In the genomic region with DNA sequence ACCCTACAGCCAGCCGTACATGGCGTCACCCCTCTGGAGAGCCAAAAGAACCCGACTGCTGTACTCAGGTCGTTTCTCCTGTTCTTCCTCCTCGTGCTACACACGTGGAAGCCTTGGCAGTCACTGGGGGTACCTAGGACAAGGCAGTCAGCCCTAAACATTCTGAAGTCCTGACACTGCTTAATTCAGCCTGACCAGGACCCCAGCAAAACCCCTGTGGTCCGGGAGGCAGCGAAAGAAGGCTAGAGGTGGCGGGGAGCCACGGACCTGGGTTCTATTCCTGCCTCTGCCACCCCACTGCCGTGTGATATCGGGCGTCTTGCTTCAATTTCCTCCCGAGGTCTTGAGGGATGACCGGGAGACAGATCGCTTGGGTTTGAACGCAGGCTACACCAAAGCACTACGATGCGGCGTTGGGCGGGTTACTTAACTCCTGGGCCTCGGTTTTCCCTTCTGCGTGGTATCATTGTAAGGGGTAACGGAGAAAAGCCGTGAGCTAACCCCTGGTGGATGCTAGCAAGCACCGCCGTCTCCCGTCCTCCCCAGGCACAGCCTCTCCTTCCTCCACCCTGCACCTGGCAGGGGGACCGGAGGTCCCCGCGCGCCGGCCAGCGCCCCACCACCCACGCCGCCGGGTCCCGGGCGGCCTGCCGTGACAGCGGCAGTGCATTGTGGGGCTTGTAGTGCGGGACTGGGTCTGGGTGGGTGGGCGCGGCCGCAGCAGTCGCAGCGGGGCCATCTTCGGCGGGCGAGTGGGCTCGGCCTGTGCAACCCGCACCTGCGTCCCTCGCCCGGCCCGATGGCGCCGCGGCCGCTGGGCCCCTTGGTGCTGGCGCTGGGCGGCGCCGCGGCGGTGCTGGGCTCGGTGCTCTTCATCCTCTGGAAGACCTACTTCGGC, we compare ENCODE assay signal across 9 cellular contexts. TPM values are rescaled to one million over a fixed set of nuclear protein-coding genes. Genes with fewer than 3 reads are reported as not detected.
A peak's percentile ranks its signal among the peaks of the same experiment; 100 is the strongest.
DNase-seq lines count a peak whose midpoint lies in the region; TF ChIP-seq lines count a peak whose summit lies in the region.
"Had no signal": no experiment of that assay in that cellular context is flagged by ENCODE, and none has a peak within 500 bp of the region (broad histone marks: within the 10 kb centered on the region; RNA-seq: fewer than 3 reads in every experiment).

Gene ARL10 (plus strand): TSS at position 723 of the 898 bp plus-strand sequence. CDS start 77 bp downstream, at position 800.

- H3K9me3 ChIP-seq in Loucy (ENCODE audit: insufficient read depth, low read depth, low read length): no peaks in the 10 kb centered on the region
- no peaks in the 10 kb centered on the region for H3K9me3 ChIP-seq in mucosa of stomach (ENCODE audit: control insufficient read depth, low read length)

- H3K27me3 ChIP-seq in Loucy (ENCODE audit: insufficient read depth, low read length, poor library complexity, severe bottlenecking): no peaks in the 10 kb centered on the region
- H3K27me3 ChIP-seq in mucosa of stomach (ENCODE audit: control insufficient read depth, insufficient read depth, low read length): peaks cover 19% of the 10 kb centered on the region

- no peaks in the 10 kb centered on the region for H3K9me2 ChIP-seq in Loucy (replicated peaks; ENCODE audit: low read depth, low read length)

- H2AFZ ChIP-seq in Loucy (ENCODE audit: low read length): peak within 1 kb of the TSS; percentile 84

- H3K9ac ChIP-seq in Loucy (ENCODE audit: low read depth, low read length, poor library complexity, severe bottlenecking) (peak within 1 kb of the TSS; percentile 67), mucosa of stomach (ENCODE audit: low read length) (peak within 1 kb of the TSS; percentile 48)

- H3K4me1 ChIP-seq in Loucy (ENCODE audit: insufficient read depth, low read length, poor library complexity, severe bottlenecking) (peaks cover 7% of the 10 kb centered on the region), mucosa of stomach (ENCODE audit: control insufficient read depth, insufficient read depth, low read length) (peaks cover 14% of the 10 kb centered on the region)

- no peaks in the 10 kb centered on the region for H3K36me3 ChIP-seq in Loucy (ENCODE audit: insufficient read depth, low read length)
- H3K36me3 ChIP-seq in mucosa of stomach (ENCODE audit: control insufficient read depth, insufficient read depth, low read length): no peaks in the 10 kb centered on the region

- peak within 1 kb of the TSS; percentile 71 for H3K4me2 ChIP-seq in Loucy (ENCODE audit: low read depth, low read length, poor library complexity, severe bottlenecking)

- H3F3A ChIP-seq in Loucy (ENCODE audit: low read depth): no peaks in the 10 kb centered on the region

- DNase-seq in NCI-H524 (lab: John Stamatoyannopoulos, UW) (peak; percentile 32 to 63), NCI-H524 treated with DMSO at 0.1 percent for 48 hours (lab: John Stamatoyannopoulos, UW) (no peak), epithelial cell of proximal tubule (ENCODE audit: low read depth) (no peak), NOMO-1 (lab: John Stamatoyannopoulos, UW; ENCODE audit: unreplicated experiment in 2 of 2) (no peak)
- peak; percentile 84 for DNase-seq in activated CD8-positive, alpha-beta memory T cell treated with anti-CD3 and anti-CD28 coated beads, Interleukin-2, amount 50 U/mL, for 48 hours
- DNase-seq in stimulated activated CD8-positive, alpha-beta memory T cell treated with anti-CD3 and anti-CD28 coated beads, Interleukin-7, amount 100 ng/mL, for 4 hours (ENCODE audit: low read depth in 2 of 2): peak; percentile 22 to 58
- DNase-seq: DND-41 had no signal

- peak within 1 kb of the TSS; percentile 73 for H3K4me3 ChIP-seq in Loucy (ENCODE audit: low read length, poor library complexity, severe bottlenecking)
- H3K4me3 ChIP-seq in epithelial cell of proximal tubule (ENCODE audit: low read depth, low read length): peak within 1 kb of the TSS; percentile 76
- peak within 1 kb of the TSS; percentile 33 for H3K4me3 ChIP-seq in mucosa of stomach (ENCODE audit: low read length)

- no peak for TF ChIP-seq CTCF in Loucy (conservative IDR thresholded peaks at IDR 0.05; ENCODE audit: low read length)
- no peak for TF ChIP-seq CTCF in epithelial cell of proximal tubule (conservative IDR thresholded peaks at IDR 0.05; ENCODE audit: low read depth, low read length)

- peaks cover 8% of the 10 kb centered on the region for H3K79me2 ChIP-seq in Loucy (ENCODE audit: insufficient read depth, low read length)

- H4K20me1 ChIP-seq in Loucy (ENCODE audit: insufficient read depth, low read length, poor library complexity, severe bottlenecking): peaks cover 8% of the 10 kb centered on the region

RNA-seq across cellular contexts. Expression of gene ARL10, which starts in this region (rescaled TPM):
- 2.9 and 3.4 TPM in 2 replicates for total RNA-seq in epithelial cell of proximal tubule

Comparison
In these comparisons a context has a peak if more than half of its experiments do, and no peak if none do; other contexts are left out.
1. DNase-seq: peak in NCI-H524 (2 of 2), activated CD8-positive, alpha-beta memory T cell treated with anti-CD3 and anti-CD28 coated beads, Interleukin-2, amount 50 U/mL, for 48 hours (single experiment) and stimulated activated CD8-positive, alpha-beta memory T cell treated with anti-CD3 and anti-CD28 coated beads, Interleukin-7, amount 100 ng/mL, for 4 hours (2 of 2); none in NCI-H524 treated with DMSO at 0.1 percent for 48 hours (single experiment), epithelial cell of proximal tubule (single experiment) and NOMO-1 (0 of 2).
2. Peak in every context shown above with its lines, with median percentiles within 50 percentile points of each other: H3K4me3 ChIP-seq.